Comparison of ENCODE assay signal across 13 cellular contexts in genomic region chr2:45568935-45569334, GRCh38. TPM values are rescaled to one million over a fixed set of nuclear protein-coding genes. Genes with fewer than 3 reads are reported as not detected.
DNase-seq lines count a peak whose midpoint lies in the region; ATAC-seq and TF ChIP-seq lines count a peak whose summit lies in the region.
"Had no signal": no experiment of that assay in that cellular context is flagged by ENCODE, and none has a peak within 500 bp of the region (broad histone marks: within the 10 kb centered on the region; RNA-seq: fewer than 3 reads in every experiment).

No MANE protein-coding gene starts in this region.

- CTCF ChIA-PET in CD8-positive, alpha-beta memory T cell (lab: Charles Lee): interaction anchor here (1.4 kb wide), 1 partner anchor 38 kb away, joined by 3 read pairs; no protein-coding TSS in a partner anchor

- H3K36me3 ChIP-seq in CD8-positive, alpha-beta memory T cell (ENCODE audit: insufficient read depth, low read length): no peaks in the 10 kb centered on the region
- H3K36me3 ChIP-seq in Loucy (ENCODE audit: insufficient read depth, low read length): peaks cover 25% of the 10 kb centered on the region
- no peaks in the 10 kb centered on the region for H3K36me3 ChIP-seq in osteoblast (ENCODE audit: insufficient read depth, low read length)

- no peaks in the 10 kb centered on the region for H3K27me3 Mint-ChIP-seq in CD8-positive, alpha-beta memory T cell
- no peaks in the 10 kb centered on the region for H3K27me3 Mint-ChIP-seq in central memory CD8-positive, alpha-beta T cell

- H3K27me3 ChIP-seq in CD8-positive, alpha-beta memory T cell (ENCODE audit: insufficient read depth, low read length, poor library complexity, severe bottlenecking): no peaks in the 10 kb centered on the region
- H3K27me3 ChIP-seq in Loucy (ENCODE audit: insufficient read depth, low read length, poor library complexity, severe bottlenecking) (no peaks in the 10 kb centered on the region), osteoblast (ENCODE audit: insufficient read depth, low read length) (no peaks in the 10 kb centered on the region)
- H3K27me3 ChIP-seq: gastrocnemius medialis, sigmoid colon had no signal

- H4K20me1 ChIP-seq in Loucy (ENCODE audit: insufficient read depth, low read length, poor library complexity, severe bottlenecking) (no peaks in the 10 kb centered on the region), osteoblast (ENCODE audit: insufficient read depth, low read length) (no peaks in the 10 kb centered on the region)

- TF ChIP-seq CTCF in Loucy (conservative IDR thresholded peaks at IDR 0.05; ENCODE audit: low read length) (no peak), osteoblast (IDR thresholded peaks at IDR 0.05; ENCODE audit: extremely low read depth, low read depth, low read length) (no peak)

- no peak overlapping the region for H3K4me3 ChIP-seq in CD8-positive, alpha-beta memory T cell (ENCODE audit: low read length)
- H3K4me3 ChIP-seq in Loucy (ENCODE audit: low read length, poor library complexity, severe bottlenecking) (peak overlapping the region; percentile 79), osteoblast (ENCODE audit: insufficient read depth, low read length) (no peak overlapping the region)
- H3K4me3 ChIP-seq: gastrocnemius medialis, sigmoid colon had no signal

- no peaks in the 10 kb centered on the region for H3K9me3 ChIP-seq in CD8-positive, alpha-beta memory T cell (ENCODE audit: low read length)
- H3K9me3 ChIP-seq in Loucy (ENCODE audit: insufficient read depth, low read depth, low read length) (peaks cover 6% of the 10 kb centered on the region; the same call in 1 of the 2 replicates), osteoblast (ENCODE audit: low read depth, low read length) (no peaks in the 10 kb centered on the region)
- H3K9me3 ChIP-seq: gastrocnemius medialis, sigmoid colon had no signal

- H3K4me1 ChIP-seq in CD8-positive, alpha-beta memory T cell (ENCODE audit: insufficient read depth, low read length): peaks cover 17% of the 10 kb centered on the region
- H3K4me1 ChIP-seq in Loucy (ENCODE audit: insufficient read depth, low read length, poor library complexity, severe bottlenecking) (peaks cover 75% of the 10 kb centered on the region), osteoblast (ENCODE audit: insufficient read depth, low read length) (peaks cover 24% of the 10 kb centered on the region)
- H3K4me1 ChIP-seq: sigmoid colon had no signal

- peaks cover 42% of the 10 kb centered on the region for H3K79me2 ChIP-seq in Loucy (ENCODE audit: insufficient read depth, low read length)
- H3K79me2 ChIP-seq in osteoblast (ENCODE audit: insufficient read depth, low read length): peaks cover 6% of the 10 kb centered on the region

- peaks cover 17% of the 10 kb centered on the region; the same call in 1 of the 2 replicates for H3F3A ChIP-seq in Loucy (ENCODE audit: low read depth)

- H3K4me2 ChIP-seq in Loucy (ENCODE audit: low read depth, low read length, poor library complexity, severe bottlenecking): peak overlapping the region; percentile 85
- peak overlapping the region; percentile 48 for H3K4me2 ChIP-seq in osteoblast (ENCODE audit: insufficient read depth, low read length)

- no peaks in the 10 kb centered on the region for H3K9me3 Mint-ChIP-seq in CD8-positive, alpha-beta memory T cell
- H3K9me3 Mint-ChIP-seq in central memory CD8-positive, alpha-beta T cell: no peaks in the 10 kb centered on the region

- POLR2A ChIA-PET in CD8-positive, alpha-beta memory T cell (lab: Charles Lee): no interaction called here

- ATAC-seq in central memory CD8-positive, alpha-beta T cell (replicated peaks; ENCODE audit: extremely low read depth, poor library complexity, severe bottlenecking): no peak
- no peak for ATAC-seq in HG02623 (IDR thresholded peaks at IDR 0.05; ENCODE audit: unreplicated experiment)
- ATAC-seq: gastrocnemius medialis had no signal

- peaks cover 9 to 29% (median 14%) of the 10 kb centered on the region in 3 donors for H3K36me3 Mint-ChIP-seq in CD8-positive, alpha-beta memory T cell
- peaks cover 12% of the 10 kb centered on the region for H3K36me3 Mint-ChIP-seq in central memory CD8-positive, alpha-beta T cell (ENCODE audit: insufficient read depth)

- H3K27ac ChIP-seq in CD8-positive, alpha-beta memory T cell (ENCODE audit: low read depth, low read length): peak overlapping the region; percentile 48
- H3K27ac ChIP-seq in osteoblast (ENCODE audit: low read depth, low read length): peak overlapping the region; percentile 31

- peak overlapping the region in 7 of 8 donors; percentile 43 to 98 (median 76) for H3K27ac Mint-ChIP-seq in CD8-positive, alpha-beta memory T cell
- H3K27ac Mint-ChIP-seq in central memory CD8-positive, alpha-beta T cell (ENCODE audit: low read depth): peak overlapping the region; percentile 68

- no peak overlapping the region for H2AFZ ChIP-seq in Loucy (ENCODE audit: low read length)
- no peak overlapping the region for H2AFZ ChIP-seq in osteoblast (ENCODE audit: low read length)

- H3K9ac ChIP-seq in Loucy (ENCODE audit: low read depth, low read length, poor library complexity, severe bottlenecking): peak overlapping the region; percentile 78

- peaks cover 22 to 37% (median 29%) of the 10 kb centered on the region in 3 donors for H3K4me1 Mint-ChIP-seq in CD8-positive, alpha-beta memory T cell
- peaks cover 17% of the 10 kb centered on the region for H3K4me1 Mint-ChIP-seq in central memory CD8-positive, alpha-beta T cell

- no peak for DNase-seq in CD8-positive, alpha-beta memory T cell
- DNase-seq in central memory CD8-positive, alpha-beta T cell (ENCODE audit: low spot score in 2 of 2): no peak
- DNase-seq in osteoblast (ENCODE audit: insufficient read length, low spot score, missing footprints) (no peak), globus pallidus (ENCODE audit: low spot score) (no peak)
- no peak for DNase-seq in effector CD8-positive, alpha-beta T cell (lab: John Stamatoyannopoulos, UW)
- DNase-seq: amygdala, gastrocnemius medialis, NCI-H1105 treated with DMSO at 0.1 percent for 48 hours, NCI-H345, sigmoid colon, T1000 had no signal

- no peaks in the 10 kb centered on the region for H3K9me2 ChIP-seq in Loucy (replicated peaks; ENCODE audit: low read depth, low read length)

- H3K4me3 Mint-ChIP-seq in CD8-positive, alpha-beta memory T cell: peak overlapping the region in 2 of 7 donors; percentile 42 to 70
- H3K4me3 Mint-ChIP-seq in central memory CD8-positive, alpha-beta T cell: no peak overlapping the region

RNA-seq across cellular contexts. Expression of gene SRBD1, which starts 42.1 kb away (rescaled TPM):
- 10 to 100 TPM; 18.1 to 18.9 TPM for total RNA-seq in CD8-positive, alpha-beta memory T cell
- polyA plus RNA-seq in CD8-positive, alpha-beta memory T cell: 12.7 TPM
- 17.4 and 22.1 TPM in 2 replicates for total RNA-seq in osteoblast
